ENCODE assay signal across 7 cellular contexts in the genomic region with DNA sequence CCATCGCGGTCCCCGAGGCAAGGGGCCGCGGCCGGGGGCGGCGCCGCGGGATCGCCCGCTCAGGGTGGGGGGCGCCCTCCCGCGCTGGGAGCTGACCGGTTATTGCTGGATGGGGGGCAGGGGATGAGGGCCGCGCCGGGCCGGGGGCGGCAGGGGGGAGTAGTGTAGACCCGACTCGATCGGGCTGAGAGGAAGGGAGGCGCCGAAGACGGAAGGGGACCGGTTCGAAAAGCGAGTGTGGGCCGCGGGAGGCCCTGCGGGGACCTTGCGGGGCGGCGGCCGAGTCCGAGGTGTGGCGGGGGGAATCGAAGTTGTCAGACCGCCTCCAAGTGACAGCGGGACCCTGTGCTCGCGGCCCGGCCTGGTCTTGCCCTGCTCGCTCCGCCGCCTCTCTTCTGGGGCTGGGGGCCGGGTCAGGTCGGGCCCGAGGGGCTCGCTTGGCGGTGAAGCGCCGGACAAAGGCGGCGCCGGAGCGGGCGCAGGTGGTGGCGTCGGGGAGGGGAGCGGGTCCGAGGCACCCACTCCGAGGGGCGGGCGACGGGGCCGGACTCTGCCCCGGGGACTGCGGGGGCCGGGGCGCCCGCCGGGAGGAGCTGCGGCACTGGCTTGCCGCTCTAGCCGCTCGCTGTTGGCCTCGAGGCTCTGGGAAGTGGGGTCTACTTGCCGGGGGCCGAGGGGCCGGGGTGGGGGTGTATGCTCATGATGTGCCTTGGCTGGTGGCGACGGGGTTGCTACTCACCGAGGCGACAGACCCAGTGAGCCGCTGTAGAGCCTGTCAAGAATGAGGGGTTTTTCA. TPM values are rescaled to one million over a fixed set of nuclear protein-coding genes. Genes with fewer than 3 reads are reported as not detected.
DNase-seq lines count a peak whose midpoint lies in the region; ATAC-seq, FAIRE-seq and TF ChIP-seq lines count a peak whose summit lies in the region.

No MANE protein-coding gene starts in this region.

- TF ChIP-seq CTCF in GM13976 (IDR thresholded peaks at IDR 0.05; ENCODE audit: borderline replicate concordance, control extremely low read depth, extremely low read depth, insufficient read depth, missing control alignments) (peak; percentile 43), GM12878 (IDR thresholded peaks at IDR 0.05 in 2 of 3, conservative IDR thresholded peaks at IDR 0.05 in 1 of 3; ENCODE audit: control insufficient read depth in 2 of 3, extremely low read depth in 1 of 3, insufficient read depth in 1 of 3, low read depth in 3 of 3, low read length in 3 of 3) (peak in 2 of 3 experiments; percentile 24 to 48; a peak in 3 of 6 replicates), right lobe of liver (IDR thresholded peaks at IDR 0.05) (peak in 3 of 4 donors; percentile 13 to 31 (median 15))

- H3K36me3 ChIP-seq in GM12878 (ENCODE audit: control insufficient read depth in 2 of 2, insufficient read depth in 2 of 2, low read length in 1 of 2) (0 out of 4 replicates have a peak, but pooled peaks cover 0 to 4% of the 10 kb centered on the region in 2 experiments), right lobe of liver (no peaks in the 10 kb centered on the region), thymus (ENCODE audit: control insufficient read depth, insufficient read depth) (no peaks in the 10 kb centered on the region)

- H3K4me3 ChIP-seq in GM12878, result peak overlapping the region; percentile 84
- H3K4me3 ChIP-seq in right lobe of liver, result peak overlapping the region; percentile 66 to 89 (median 67)
- peak overlapping the region; percentile 85 for H3K4me3 ChIP-seq in thymus (ENCODE audit: low read length)

- H3K27ac ChIP-seq in GM12878 (ENCODE audit: control insufficient read depth, insufficient read depth) (no peak overlapping the region), right lobe of liver (no peak overlapping the region), thymus (ENCODE audit: low read depth) (no peak overlapping the region)

- CTCF ChIA-PET in GM12878 (lab: Yijun Ruan, JAX), result interaction anchor here (0.7 to 1.6 kb wide), 6 partner anchors 9 to 156 kb away, joined by 3 to 12 read pairs (median 3); no protein-coding TSS in a partner anchor

- H3K9ac ChIP-seq in GM12878 (ENCODE audit: control insufficient read depth, insufficient read depth, low read length), result peak overlapping the region; percentile 54

- H2AFZ ChIP-seq in GM12878 (ENCODE audit: control insufficient read depth, low read depth, low read length), result no peak overlapping the region

- FAIRE-seq in GM12878 (lab: Jason Lieb, UNC) (no peak), GM19239 (lab: Jason Lieb, UNC) (no peak)

- peak; percentile 27; the same call in 1 of the 2 replicates for TF ChIP-seq RAD21 in GM12878 (IDR thresholded peaks at IDR 0.05; ENCODE audit: insufficient read depth, low read depth, low read length)

- H3K27me3 ChIP-seq in GM12878 (replicated peaks in 1 of 2; ENCODE audit: control insufficient read depth in 2 of 2, insufficient read depth in 2 of 2, low read length in 1 of 2) (peaks cover 4 to 10% of the 10 kb centered on the region in 2 experiments), right lobe of liver (no peaks in the 10 kb centered on the region), thymus (ENCODE audit: control insufficient read depth, insufficient read depth) (peaks cover 39% of the 10 kb centered on the region)

- ATAC-seq in GM12878 (peak; percentile 34), right lobe of liver (peak in 3 of 4 donors; percentile 10 to 22 (median 10)), HG03442 (IDR thresholded peaks at IDR 0.05; ENCODE audit: unreplicated experiment) (no peak)

- H3K4me1 ChIP-seq in GM12878 (ENCODE audit: control insufficient read depth, insufficient read depth, low read length), result peaks cover 14% of the 10 kb centered on the region
- peaks cover 0 to 4% (median 0%) of the 10 kb centered on the region in 4 donors for H3K4me1 ChIP-seq in right lobe of liver
- peaks cover 21% of the 10 kb centered on the region for H3K4me1 ChIP-seq in thymus (ENCODE audit: control insufficient read depth, insufficient read depth, low read length)

- SMC1A ChIA-PET in GM12878 (lab: Charles Lee; ENCODE audit: uncharacterized antibody, unreplicated experiment), result interaction anchor here (1.1 to 1.3 kb wide), 4 partner anchors 9 to 151 kb away, joined by 4 to 5 read pairs (median 4); no protein-coding TSS in a partner anchor

- no peak for TF ChIP-seq EP300 in GM12878 (IDR thresholded peaks at IDR 0.05; ENCODE audit: borderline replicate concordance in 1 of 2, control insufficient read depth in 1 of 2, low read depth in 2 of 2, low read length in 2 of 2)

- no peaks in the 10 kb centered on the region for H3K9me3 ChIP-seq in GM12878 (replicated peaks; ENCODE audit: control insufficient read depth, insufficient read depth, low read length)
- H3K9me3 ChIP-seq in right lobe of liver, result no peaks in the 10 kb centered on the region
- no peaks in the 10 kb centered on the region for H3K9me3 ChIP-seq in thymus (ENCODE audit: control insufficient read depth)

- TF ChIP-seq POLR2A in GM12878 (IDR thresholded peaks at IDR 0.05; ENCODE audit: low read depth, low read length) (no peak), right lobe of liver (IDR thresholded peaks at IDR 0.05) (no peak)

- in situ Hi-C loops in GM13976 (cut with MboI; ENCODE audit: low sequenced_read_pairs, unreplicated experiment), result no loop called here
- in situ Hi-C loops in GM12878 (cut with MboI), result no loop called here

- peaks cover 31% of the 10 kb centered on the region for H3K79me2 ChIP-seq in GM12878 (ENCODE audit: control insufficient read depth, insufficient read depth, low read length)

- RAD21 ChIA-PET in GM12878 (lab: Charles Lee; ENCODE audit: unreplicated experiment), result interaction anchor here (0.6 to 1.7 kb wide), 4 partner anchors 9 to 123 kb away, joined by 3 to 9 read pairs (median 4); a partner anchor contains a TSS

- POLR2A ChIA-PET in GM12878 (lab: Charles Lee), result interaction anchor here (0.6 to 4.1 kb wide), 6 partner anchors 10 to 148 kb away, joined by 3 to 26 read pairs (median 4); a partner anchor contains a TSS

- WGBS in GM12878 (ENCODE audit: insufficient coverage, insufficient replicate concordance, low lambda C conversion rate, missing lambda C conversion rate), result 0% methylated on average over 5 of the region's 88 CpGs
- WGBS in right lobe of liver (ENCODE audit: insufficient coverage, low coverage, low lambda C conversion rate, missing lambda C conversion rate), result under 1% methylated on average over 29 of the region's 88 CpGs
- under 1% methylated on average over 88 of the region's 88 CpGs for WGBS in thymus

- no TSS peak for BruUV-seq in GM12878 (replicated peaks; lab: Mats Ljungman, UMichigan)

- DNase-seq in GM13976 (ENCODE audit: low spot score) (peak; percentile 68), NCI-H2171 (lab: John Stamatoyannopoulos, UW) (peak; percentile 1), GM12878 (ENCODE audit: low read depth, low spot score) (no peak), right lobe of liver (peak in 1 of 3 donors; percentile 55), GM19239 (ENCODE audit: insufficient read length, low spot score) (no peak)

- intact Hi-C loops in GM12878 (cut with micrococcal nuclease; ENCODE audit: unreplicated experiment), result loop anchor here (10.0 kb wide), 1 partner anchor 153 kb away; a partner anchor contains a TSS
- intact Hi-C loops in right lobe of liver (cut with DNase I), result no loop called here

- peak overlapping the region; percentile 89 for H3K4me2 ChIP-seq in GM12878 (ENCODE audit: control insufficient read depth, insufficient read depth)

- H4K20me1 ChIP-seq in GM12878 (ENCODE audit: control insufficient read depth, insufficient read depth), result peaks cover 23% of the 10 kb centered on the region

RNA-seq across cellular contexts. Expression of a gene that starts 1.2 kb away (rescaled TPM):
- 23.1 and 25.6 TPM in 2 replicates for total RNA-seq in GM12878 (2013; cell fraction: nucleolus; rRNA removed)
- total RNA-seq in GM12878 (2014; rRNA removed) (9.0 and 11.7 TPM in 2 replicates), GM12878 (2014; rRNA removed; fragmentation: Illumina TruSeq; extraction: Trizol) (5.1 and 6.0 TPM in 2 replicates), GM12878 (2021) (21.7 and 21.8 TPM in 2 replicates), right lobe of liver (10 to 100 TPM in 1 of 6 experiments, 1 to 10 TPM in 5; 6.5 to 10.5 (median 9.0) TPM)
- 7.0 TPM for polyA plus RNA-seq in GM12878 (2011; ENCODE audit: low read depth)
- polyA plus RNA-seq in GM12878 (2011; rRNA removed) (4.5 and 5.6 TPM in 2 replicates), GM12878 (2014; fragmentation: Illumina TruSeq; extraction: Trizol) (5.3 and 9.6 TPM in 2 replicates), GM12878 (2014; fragmentation: Nextera tagmentation; extraction: Ambion mirVana) (under 1 TPM; 0.21 to 0.88 TPM), GM12878 (2014; rRNA removed) (11.3 and 13.5 TPM in 2 replicates), GM12878 (2016; fragmentation: Nextera tagmentation; extraction: Ambion mirVana) (1 to 10 TPM; 1.9 to 2.2 TPM), thymus (19.1 TPM)
- polyA plus RNA-seq in GM12878 (2011; cell fraction: cytosol; rRNA removed), result 6.5 and 7.4 TPM in 2 replicates
- 16.6 and 21.8 TPM in 2 replicates for polyA plus RNA-seq in GM12878 (2011; cell fraction: nucleus; rRNA removed)
- polyA plus RNA-seq in GM12878 (2012), result 13.0 and 15.3 TPM in 2 replicates
- 5.5 and 9.1 TPM in 2 replicates for polyA minus RNA-seq in GM12878 (2011; rRNA and poly(A)+ RNA removed)
- 4.4 and 5.9 TPM in 2 replicates for polyA minus RNA-seq in GM12878 (2011; cell fraction: cytosol; rRNA and poly(A)+ RNA removed)
- 4.8 and 8.2 TPM in 2 replicates for polyA minus RNA-seq in GM12878 (2011; cell fraction: nucleus; rRNA and poly(A)+ RNA removed)

RNA-seq across cellular contexts. Expression of a gene that starts 28.9 kb away (rescaled TPM):
- 4.1 and 5.4 TPM in 2 replicates for total RNA-seq in GM12878 (2013; cell fraction: nucleolus; rRNA removed)
- total RNA-seq in GM12878 (2014; rRNA removed) (6.0 and 6.8 TPM in 2 replicates), GM12878 (2014; rRNA removed; fragmentation: Illumina TruSeq; extraction: Trizol) (2.5 and 3.0 TPM in 2 replicates), GM12878 (2021) (12.8 and 13.6 TPM in 2 replicates), right lobe of liver (1 to 10 TPM; 2.9 to 5.7 (median 4.8) TPM)
- 5.2 TPM for polyA plus RNA-seq in GM12878 (2011; ENCODE audit: low read depth)
- polyA plus RNA-seq in GM12878 (2011; rRNA removed) (2.3 and 4.0 TPM in 2 replicates), GM12878 (2014; fragmentation: Illumina TruSeq; extraction: Trizol) (6.5 TPM in 2 replicates), GM12878 (2014; fragmentation: Nextera tagmentation; extraction: Ambion mirVana) (1 to 10 TPM; 1.3 to 2.8 TPM), GM12878 (2014; rRNA removed) (5.9 and 6.3 TPM in 2 replicates), GM12878 (2016; fragmentation: Nextera tagmentation; extraction: Ambion mirVana) (1 to 10 TPM; 7.5 to 9.1 TPM), thymus (11.9 TPM)
- polyA plus RNA-seq in GM12878 (2011; cell fraction: cytosol; rRNA removed), result 5.8 and 6.2 TPM in 2 replicates
- 4.2 and 5.8 TPM in 2 replicates for polyA plus RNA-seq in GM12878 (2011; cell fraction: nucleus; rRNA removed)
- polyA plus RNA-seq in GM12878 (2012), result 8.3 and 9.3 TPM in 2 replicates
- 4.5 and 5.2 TPM in 2 replicates for polyA minus RNA-seq in GM12878 (2011; rRNA and poly(A)+ RNA removed)
- 3.4 and 4.7 TPM in 2 replicates for polyA minus RNA-seq in GM12878 (2011; cell fraction: cytosol; rRNA and poly(A)+ RNA removed)
- 3.5 and 4.9 TPM in 2 replicates for polyA minus RNA-seq in GM12878 (2011; cell fraction: nucleus; rRNA and poly(A)+ RNA removed)

RNA-seq across cellular contexts. Expression of a gene that starts 36.3 kb away (rescaled TPM):
- 115 and 119 TPM in 2 replicates for total RNA-seq in GM12878 (2013; cell fraction: nucleolus; rRNA removed)
- total RNA-seq in GM12878 (2014; rRNA removed) (31.4 and 32.5 TPM in 2 replicates), GM12878 (2014; rRNA removed; fragmentation: Illumina TruSeq; extraction: Trizol) (23.3 and 25.3 TPM in 2 replicates), GM12878 (2021) (49.2 and 51.7 TPM in 2 replicates), right lobe of liver (100 to 1,000 TPM in 3 of 6 experiments, 10 to 100 TPM in 3; 89.7 to 231 (median 122) TPM)
- 12.5 TPM for polyA plus RNA-seq in GM12878 (2011; ENCODE audit: low read depth)
- polyA plus RNA-seq in GM12878 (2011; rRNA removed) (50.4 and 50.8 TPM in 2 replicates), GM12878 (2014; fragmentation: Illumina TruSeq; extraction: Trizol) (40.5 and 40.6 TPM in 2 replicates), GM12878 (2014; fragmentation: Nextera tagmentation; extraction: Ambion mirVana) (1 to 10 TPM; 5.3 to 8.2 TPM), GM12878 (2014; rRNA removed) (51.3 and 55.2 TPM in 2 replicates), GM12878 (2016; fragmentation: Nextera tagmentation; extraction: Ambion mirVana) (10 to 100 TPM; 57.7 to 59.8 TPM), thymus (28.3 TPM)
- 71.6 and 81.3 TPM in 2 replicates for polyA plus RNA-seq in GM12878 (2011; cell fraction: cytosol; rRNA removed)
- polyA plus RNA-seq in GM12878 (2011; cell fraction: nucleus; rRNA removed), result 60.5 and 63.6 TPM in 2 replicates
- polyA plus RNA-seq in GM12878 (2012), result 23.5 and 29.0 TPM in 2 replicates
- 52.2 and 73.8 TPM in 2 replicates for polyA minus RNA-seq in GM12878 (2011; rRNA and poly(A)+ RNA removed)
- 15.2 and 20.0 TPM in 2 replicates for polyA minus RNA-seq in GM12878 (2011; cell fraction: cytosol; rRNA and poly(A)+ RNA removed)
- polyA minus RNA-seq in GM12878 (2011; cell fraction: nucleus; rRNA and poly(A)+ RNA removed), result 34.6 and 52.5 TPM in 2 replicates

RNA-seq across cellular contexts. Expression of a gene that starts 59.4 kb away (rescaled TPM):
- 36.3 and 44.8 TPM in 2 replicates for total RNA-seq in GM12878 (2013; cell fraction: nucleolus; rRNA removed)
- 50.3 and 51.7 TPM in 2 replicates for total RNA-seq in GM12878 (2014; rRNA removed)
- 63.4 and 72.1 TPM in 2 replicates for total RNA-seq in GM12878 (2014; rRNA removed; fragmentation: Illumina TruSeq; extraction: Trizol)
- total RNA-seq in GM12878 (2021), result 38.1 and 39.4 TPM in 2 replicates
- polyA plus RNA-seq in GM12878 (2011; ENCODE audit: low read depth), result 13.4 TPM
- 35.5 and 51.2 TPM in 2 replicates for polyA plus RNA-seq in GM12878 (2011; rRNA removed)
- 19.7 and 20.1 TPM in 2 replicates for polyA plus RNA-seq in GM12878 (2011; cell fraction: cytosol; rRNA removed)
- 17.5 and 24.4 TPM in 2 replicates for polyA plus RNA-seq in GM12878 (2011; cell fraction: nucleus; rRNA removed)
- 13.8 and 20.9 TPM in 2 replicates for polyA plus RNA-seq in GM12878 (2012)
- polyA plus RNA-seq in GM12878 (2014; fragmentation: Illumina TruSeq; extraction: Trizol), result 57.5 and 60.4 TPM in 2 replicates
- polyA plus RNA-seq in GM12878 (2014; fragmentation: Nextera tagmentation; extraction: Ambion mirVana), result 10 to 100 TPM; 30.3 to 37.3 TPM
- 41.8 and 42.6 TPM in 2 replicates for polyA plus RNA-seq in GM12878 (2014; rRNA removed)
- polyA plus RNA-seq in GM12878 (2016; fragmentation: Nextera tagmentation; extraction: Ambion mirVana), result 10 to 100 TPM; 63.3 to 64.5 TPM
- polyA minus RNA-seq in GM12878 (2011; rRNA and poly(A)+ RNA removed), result 38.5 and 53.4 TPM in 2 replicates
- polyA minus RNA-seq in GM12878 (2011; cell fraction: cytosol; rRNA and poly(A)+ RNA removed), result 8.0 and 16.4 TPM in 2 replicates
- polyA minus RNA-seq in GM12878 (2011; cell fraction: nucleus; rRNA and poly(A)+ RNA removed), result 9.8 and 16.9 TPM in 2 replicates
- 10 to 100 TPM in 4 of 6 experiments, 1 to 10 TPM in 2; 5.4 to 17.2 (median 11.2) TPM for total RNA-seq in right lobe of liver
- polyA plus RNA-seq in thymus, result 12.5 TPM

Comparison
In these comparisons a context has a peak if more than half of its experiments do, and no peak if none do; other contexts are left out.
1. DNase-seq: peak in GM13976 (single experiment) and NCI-H2171 (single experiment); none in GM12878 (single experiment) and GM19239 (single experiment).
2. Peak in every context shown above with its lines, with median percentiles within 50 percentile points of each other: CTCF ChIP-seq and H3K4me3 ChIP-seq.